Comparison of ENCODE assay signal across 7 cellular contexts in the genomic region with DNA sequence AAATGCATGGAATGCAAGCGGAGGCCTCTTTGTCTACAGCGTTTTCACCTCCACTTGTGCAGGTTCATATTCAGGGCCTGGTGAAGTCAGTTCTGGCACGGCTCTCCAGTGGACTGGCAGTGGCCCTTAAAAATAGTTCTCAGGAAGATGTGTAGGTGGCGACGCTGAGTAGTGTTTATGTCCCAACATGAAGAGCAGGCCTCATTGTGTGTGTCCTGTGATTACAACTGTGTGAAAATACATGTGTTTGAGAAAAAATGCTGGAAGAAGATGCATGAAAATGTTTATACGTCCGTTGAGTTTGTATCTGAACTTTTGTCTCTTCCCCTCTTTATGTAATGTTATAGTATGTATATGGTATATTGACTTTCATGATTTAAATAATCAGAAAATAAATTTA. TPM values are rescaled to one million over a fixed set of nuclear protein-coding genes. Genes with fewer than 3 reads are reported as not detected.
DNase-seq lines count a peak whose midpoint lies in the region; ATAC-seq and TF ChIP-seq lines count a peak whose summit lies in the region.

No MANE protein-coding gene starts in this region.

- no peaks in the 10 kb centered on the region for H3K36me3 Mint-ChIP-seq in endodermal cell (ENCODE audit: low read depth)
- H3K36me3 Mint-ChIP-seq in neural progenitor cell, result no peaks in the 10 kb centered on the region

- H3K9me3 Mint-ChIP-seq in endodermal cell, result no peaks in the 10 kb centered on the region
- H3K9me3 Mint-ChIP-seq in neural progenitor cell, result no peaks in the 10 kb centered on the region

- H3K9me3 ChIP-seq in SJSA1 (replicated peaks), result no peaks in the 10 kb centered on the region
- H3K9me3 ChIP-seq in endodermal cell (ENCODE audit: control insufficient read depth, low read length), result no peaks in the 10 kb centered on the region
- no peaks in the 10 kb centered on the region for H3K9me3 ChIP-seq in neural progenitor cell (ENCODE audit: low read depth)

- peaks cover 53% of the 10 kb centered on the region for H3K4me1 ChIP-seq in SJSA1 (replicated peaks)
- peaks cover 22% of the 10 kb centered on the region for H3K4me1 ChIP-seq in endodermal cell (ENCODE audit: control insufficient read depth, insufficient read depth, low read length)
- H3K4me1 ChIP-seq in neural progenitor cell, result peaks cover under 1% of the 10 kb centered on the region

- no peaks in the 10 kb centered on the region for H3K36me3 ChIP-seq in SJSA1
- no peaks in the 10 kb centered on the region for H3K36me3 ChIP-seq in endodermal cell (ENCODE audit: control insufficient read depth, insufficient read depth, low read length)
- no peaks in the 10 kb centered on the region for H3K36me3 ChIP-seq in neural progenitor cell

- H3K4me3 ChIP-seq in LNCaP clone FGC (ENCODE audit: low read depth, low read length) (no peak overlapping the region), SJSA1 (no peak overlapping the region), endodermal cell (ENCODE audit: low read length) (no peak overlapping the region), neural progenitor cell (no peak overlapping the region)

- H3K4me2 ChIP-seq in neural progenitor cell, result no peak overlapping the region

- peak; percentile 41 for TF ChIP-seq CTCF in LNCaP clone FGC (IDR thresholded peaks at IDR 0.05; ENCODE audit: control insufficient read depth, extremely low read depth, insufficient read depth)
- TF ChIP-seq CTCF in endodermal cell (conservative IDR thresholded peaks at IDR 0.05), result peak; percentile 70
- TF ChIP-seq CTCF in neural progenitor cell (IDR thresholded peaks at IDR 0.05), result peak; percentile 54

- peak overlapping the region; percentile 35 for H3K27ac Mint-ChIP-seq in endodermal cell
- peak overlapping the region; percentile 54 for H3K27ac Mint-ChIP-seq in neural progenitor cell

- H2AFZ ChIP-seq in neural progenitor cell (replicated peaks), result no peak overlapping the region

- no peaks in the 10 kb centered on the region for H3K79me2 ChIP-seq in neural progenitor cell (ENCODE audit: low read depth)

- H3K9ac ChIP-seq in endodermal cell (ENCODE audit: extremely low read depth, low read length, poor library complexity, severe bottlenecking) (no peak overlapping the region), neural progenitor cell (no peak overlapping the region)

- H3K27me3 Mint-ChIP-seq in endodermal cell (ENCODE audit: insufficient read depth) (no peaks in the 10 kb centered on the region), neural progenitor cell (ENCODE audit: insufficient read depth, low read depth) (peaks cover 4% of the 10 kb centered on the region)

- DNase-seq in EH (ENCODE audit: low read depth) (peak; percentile 73), LNCaP clone FGC (ENCODE audit: low read depth) (peak; percentile 67), SJSA1 (ENCODE audit: low read depth in 1 of 2, low spot score in 2 of 2) (peak in 1 of 2 experiments; percentile 55), endodermal cell (peak; percentile 68), neural progenitor cell (ENCODE audit: low spot score) (peak; percentile 60), hippocampal formation (lab: John Stamatoyannopoulos, UW) (no peak)

- no peaks in the 10 kb centered on the region for H3K27me3 ChIP-seq in SJSA1 (replicated peaks)
- no peaks in the 10 kb centered on the region for H3K27me3 ChIP-seq in endodermal cell (ENCODE audit: control insufficient read depth, insufficient read depth, low read length, poor library complexity, severe bottlenecking)
- no peaks in the 10 kb centered on the region for H3K27me3 ChIP-seq in neural progenitor cell

- no peak for ATAC-seq in HG02970 (IDR thresholded peaks at IDR 0.05; ENCODE audit: low FRiP score, unreplicated experiment)

- H3K4me3 Mint-ChIP-seq in endodermal cell (no peak overlapping the region), neural progenitor cell (no peak overlapping the region)

- H4K20me1 ChIP-seq in neural progenitor cell (ENCODE audit: low read depth), result no peaks in the 10 kb centered on the region

- H3K4me1 Mint-ChIP-seq in endodermal cell (peaks cover 45% of the 10 kb centered on the region), neural progenitor cell (peaks cover 31% of the 10 kb centered on the region)

- peak overlapping the region; percentile 85 for H3K27ac ChIP-seq in SJSA1
- H3K27ac ChIP-seq in endodermal cell (ENCODE audit: low read depth, low read length), result no peak overlapping the region
- H3K27ac ChIP-seq in neural progenitor cell, result no peak overlapping the region

- peaks cover under 1% of the 10 kb centered on the region for H3F3A ChIP-seq in neural progenitor cell (ENCODE audit: low read depth)

- 86 to 96% methylated on average over 3 to 7 of the region's 7 CpGs for WGBS in endodermal cell (ENCODE audit: insufficient coverage in 1 of 2, insufficient read length in 1 of 2), 2 experiments

RNA-seq across cellular contexts. Expression of gene LIPC, which starts 7.2 kb away (rescaled TPM):
- 1.1 and 2.2 TPM in 2 replicates for total RNA-seq in SJSA1 (2014; rRNA removed; shearing (Covaris generic))
- not detected for total RNA-seq in endodermal cell
- polyA plus RNA-seq in endodermal cell (2013, experiment 1 of 2), result 0.21 TPM
- not detected for polyA plus RNA-seq in endodermal cell (2013, experiment 2 of 2)
- not detected in 2 replicates for total RNA-seq in neural progenitor cell (ENCODE audit: low replicate concordance)

Comparison
In these comparisons a context has a peak if more than half of its experiments do, and no peak if none do; other contexts are left out.
1. DNase-seq: peak in EH (single experiment), LNCaP clone FGC (single experiment), endodermal cell (single experiment) and neural progenitor cell (single experiment); none in hippocampal formation (0 of 2).
2. Peak in every context shown above with its lines, with median percentiles within 50 percentile points of each other: CTCF ChIP-seq.